In genomic region chr13:46962286-46962941, GRCh38 we compare ENCODE assay signal across 9 cellular contexts.
DNase-seq lines count a peak whose midpoint lies in the region; ATAC-seq and TF ChIP-seq lines count a peak whose summit lies in the region.
"Had no signal": no experiment of that assay in that cellular context is flagged by ENCODE, and none has a peak within 500 bp of the region (broad histone marks: within the 10 kb centered on the region; RNA-seq: fewer than 3 reads in every experiment).

No MANE protein-coding gene starts in this region.

- H3K79me2 ChIP-seq in PC-9 (ENCODE audit: low read depth): no peaks in the 10 kb centered on the region

- CTCF ChIA-PET in PC-9 (lab: Charles Lee): interaction anchor here (0.6 to 1.6 kb wide), 4 partner anchors 11 to 973 kb away, joined by 3 to 6 read pairs (median 4); no protein-coding TSS in a partner anchor

- DNase-seq in AG08395 (ENCODE audit: low spot score): peak; percentile 39
- peak; percentile 36 for DNase-seq in GM13976 (ENCODE audit: low spot score)
- DNase-seq in PC-9: no peak
- peak; percentile 54 for DNase-seq in foreskin melanocyte
- DNase-seq in DMS79 treated with DMSO at 0.1 percent for 48 hours (lab: John Stamatoyannopoulos, UW): no peak
- DNase-seq in cardiac septum (ENCODE audit: low spot score): no peak
- no peak for DNase-seq in activated CD4-positive, alpha-beta T cell treated with anti-CD3 and anti-CD28 coated beads, Interleukin-2, amount 10 ng/mL, durations not matched to agents 24 days and 14 days
- DNase-seq: dermis blood vessel endothelial cell had no signal

- in situ Hi-C loops in GM13976 (cut with MboI; ENCODE audit: low sequenced_read_pairs, unreplicated experiment): no loop called here

- no peak overlapping the region for H3K27ac Mint-ChIP-seq in activated CD4-positive, alpha-beta T cell treated with anti-CD3 and anti-CD28 coated beads, Interleukin-2, amount 10 ng/mL, durations not matched to agents 24 days and 14 days

- POLR2A ChIA-PET in PC-9 (lab: Charles Lee; ENCODE audit: unreplicated experiment): no interaction called here

- H3K36me3 ChIP-seq in PC-9 (ENCODE audit: low read depth): no peaks in the 10 kb centered on the region

- no peak overlapping the region for H3K27ac ChIP-seq in PC-9

- intact Hi-C loops in PC-9 (cut with micrococcal nuclease; ENCODE audit: unreplicated experiment) (no loop called here), cardiac septum (cut with DNase I) (no loop called here)
- intact Hi-C loops in activated CD4-positive, alpha-beta T cell treated with anti-CD3 and anti-CD28 coated beads, Interleukin-2, amount 10 ng/mL, durations not matched to agents 24 days and 14 days (cut with micrococcal nuclease): no loop called here

- no peak overlapping the region for H3K4me2 ChIP-seq in PC-9

- no peaks in the 10 kb centered on the region for H3F3A ChIP-seq in PC-9 (ENCODE audit: insufficient read depth, low read depth)

- no peak overlapping the region for H3K4me3 Mint-ChIP-seq in activated CD4-positive, alpha-beta T cell treated with anti-CD3 and anti-CD28 coated beads, Interleukin-2, amount 10 ng/mL, durations not matched to agents 24 days and 14 days

- H3K9me2 ChIP-seq in PC-9 (ENCODE audit: insufficient read depth): no peaks in the 10 kb centered on the region

- H4K20me1 ChIP-seq in PC-9 (ENCODE audit: insufficient read depth): no peaks in the 10 kb centered on the region

- no peaks in the 10 kb centered on the region for H3K27me3 ChIP-seq in PC-9 (ENCODE audit: insufficient read depth, low read depth)

- no peaks in the 10 kb centered on the region for H3K9me3 Mint-ChIP-seq in activated CD4-positive, alpha-beta T cell treated with anti-CD3 and anti-CD28 coated beads, Interleukin-2, amount 10 ng/mL, durations not matched to agents 24 days and 14 days

- peak; percentile 49 for TF ChIP-seq CTCF in GM13976 (IDR thresholded peaks at IDR 0.05; ENCODE audit: borderline replicate concordance, control extremely low read depth, extremely low read depth, insufficient read depth, missing control alignments)
- peak; percentile 35; the same call in 1 of the 2 replicates for TF ChIP-seq CTCF in PC-9 (conservative IDR thresholded peaks at IDR 0.05)

- H3K27me3 Mint-ChIP-seq in activated CD4-positive, alpha-beta T cell treated with anti-CD3 and anti-CD28 coated beads, Interleukin-2, amount 10 ng/mL, durations not matched to agents 24 days and 14 days: peaks cover 3% of the 10 kb centered on the region

- BruUV-seq in PC-9 (replicated peaks; lab: Mats Ljungman, UMichigan): no TSS peak

- peaks cover 6% of the 10 kb centered on the region; the same call in 1 of the 2 replicates for H3K4me1 ChIP-seq in PC-9 (replicated peaks; ENCODE audit: insufficient read depth)

- H3K36me3 Mint-ChIP-seq in activated CD4-positive, alpha-beta T cell treated with anti-CD3 and anti-CD28 coated beads, Interleukin-2, amount 10 ng/mL, durations not matched to agents 24 days and 14 days (ENCODE audit: low read depth): no peaks in the 10 kb centered on the region

- ATAC-seq in activated CD4-positive, CD25-positive, alpha-beta regulatory T cell treated with anti-CD3 and anti-CD28 coated beads, Interleukin-2, amount 50 U/mL, for 24 hours: no peak

- no peaks in the 10 kb centered on the region for H3K9me3 ChIP-seq in PC-9 (ENCODE audit: insufficient read depth, low read depth)

- no peak overlapping the region for H2AFZ ChIP-seq in PC-9

- no peaks in the 10 kb centered on the region for H3K4me1 Mint-ChIP-seq in activated CD4-positive, alpha-beta T cell treated with anti-CD3 and anti-CD28 coated beads, Interleukin-2, amount 10 ng/mL, durations not matched to agents 24 days and 14 days

- H3K4me3 ChIP-seq in PC-9: no peak overlapping the region

Comparison
In these comparisons a context has a peak if more than half of its experiments do, and no peak if none do; other contexts are left out.
1. DNase-seq: peak in AG08395 (single experiment), GM13976 (single experiment) and foreskin melanocyte (single experiment); none in PC-9 (0 of 2), DMS79 treated with DMSO at 0.1 percent for 48 hours (single experiment), cardiac septum (single experiment) and activated CD4-positive, alpha-beta T cell treated with anti-CD3 and anti-CD28 coated beads, Interleukin-2, amount 10 ng/mL, durations not matched to agents 24 days and 14 days (single experiment).